1 cellular context compared by ENCODE assay signal in genomic region chr15:88913850-88914169, GRCh38.
TF ChIP-seq lines count a peak whose summit lies in the region.

No MANE protein-coding gene starts in this region.

TF ChIP-seq in GM12878, 131 proteins besides CTCF, POLR2A, EP300 and RAD21 (continued from another document):
- no peak for TF ChIP-seq BCLAF1 (IDR thresholded peaks at IDR 0.05)
